ENCODE assay signal across 8 cellular contexts in genomic region chr17:40101367-40102210, GRCh38. TPM values are rescaled to one million over a fixed set of nuclear protein-coding genes. Genes with fewer than 3 reads are reported as not detected.
DNase-seq lines count a peak whose midpoint lies in the region; ATAC-seq, FAIRE-seq and TF ChIP-seq lines count a peak whose summit lies in the region.

No MANE protein-coding gene starts in this region.

- intact Hi-C loops in GM12878 (cut with micrococcal nuclease; ENCODE audit: unreplicated experiment), result no loop called here
- intact Hi-C loops in tibial artery (cut with DNase I; ENCODE audit: low total_unique reads), result no loop called here

- H3K27ac Mint-ChIP-seq in memory B cell, result no peak overlapping the region

- ATAC-seq in activated T-cell treated with anti-CD3 and anti-CD28 coated beads, Interleukin-2, amount 50 U/mL, for 4 hours, result no peak
- ATAC-seq in GM12878 (no peak), memory B cell (ENCODE audit: low read depth) (no peak), GM21737 (IDR thresholded peaks at IDR 0.05; ENCODE audit: unreplicated experiment) (no peak)

- FAIRE-seq in GM12878 (lab: Jason Lieb, UNC), result no peak

- TF ChIP-seq CTCF in GM12878 (IDR thresholded peaks at IDR 0.05 in 2 of 3, conservative IDR thresholded peaks at IDR 0.05 in 1 of 3; ENCODE audit: control insufficient read depth in 2 of 3, extremely low read depth in 1 of 3, insufficient read depth in 1 of 3, low read depth in 3 of 3, low read length in 3 of 3) (no peak), tibial artery (IDR thresholded peaks at IDR 0.05) (no peak)

- peak overlapping the region; percentile 63 for H3K4me2 ChIP-seq in GM12878 (ENCODE audit: control insufficient read depth, insufficient read depth)

- no peak overlapping the region for H3K9ac ChIP-seq in GM12878 (ENCODE audit: control insufficient read depth, insufficient read depth, low read length)

- peaks cover 91% of the 10 kb centered on the region for H3K4me1 Mint-ChIP-seq in activated T-cell treated with anti-CD3 and anti-CD28 coated beads, Interleukin-2, amount 50 U/mL, for 4 hours (ENCODE audit: low read depth)
- peaks cover 52% of the 10 kb centered on the region for H3K4me1 Mint-ChIP-seq in memory B cell

- SMC1A ChIA-PET in GM12878 (lab: Charles Lee; ENCODE audit: uncharacterized antibody, unreplicated experiment), result interaction anchor here (0.7 to 10.4 kb wide), 8 partner anchors 11 to 243 kb away, joined by 3 to 132 read pairs (median 3); partner anchors contain the start of gene MED24

- TF ChIP-seq RAD21 in GM12878 (IDR thresholded peaks at IDR 0.05; ENCODE audit: insufficient read depth, low read depth, low read length), result no peak

- POLR2A ChIA-PET in GM12878 (lab: Charles Lee), result interaction anchor here (0.5 to 2.2 kb wide), 9 partner anchors 12 to 1238 kb away, joined by 3 to 12 read pairs (median 6); partner anchors contain the start of genes CASC3, MED24 and MSL1

- CTCF ChIA-PET in GM12878 (lab: Yijun Ruan, JAX), result interaction anchor here (0.6 to 10.6 kb wide), 6 partner anchors 11 to 895 kb away, joined by 3 to 176 read pairs (median 6); no protein-coding TSS in a partner anchor

- H3K4me1 ChIP-seq in GM12878 (ENCODE audit: control insufficient read depth, insufficient read depth, low read length) (peaks cover 75% of the 10 kb centered on the region), tibial artery (peaks cover 0 to 79% (median 60%) of the 10 kb centered on the region in 4 donors)

- H3K36me3 ChIP-seq in GM12878 (ENCODE audit: control insufficient read depth in 2 of 2, insufficient read depth in 2 of 2, low read length in 1 of 2), result no peaks in the 10 kb centered on the region; a peak in 1 of 4 replicates
- H3K36me3 ChIP-seq in tibial artery, result peaks cover 6 to 10% (median 9%) of the 10 kb centered on the region in 3 donors

- H3K27me3 Mint-ChIP-seq in activated T-cell treated with anti-CD3 and anti-CD28 coated beads, Interleukin-2, amount 50 U/mL, for 4 hours (ENCODE audit: low read depth), result no peaks in the 10 kb centered on the region
- no peaks in the 10 kb centered on the region for H3K27me3 Mint-ChIP-seq in memory B cell

- no TSS peak for BruUV-seq in GM12878 (replicated peaks; lab: Mats Ljungman, UMichigan)

- H4K20me1 ChIP-seq in GM12878 (ENCODE audit: control insufficient read depth, insufficient read depth), result no peaks in the 10 kb centered on the region

- H3K79me2 ChIP-seq in GM12878 (ENCODE audit: control insufficient read depth, insufficient read depth, low read length), result peaks cover 11% of the 10 kb centered on the region

- H3K4me3 ChIP-seq in GM12878 (no peak overlapping the region), tibial artery (peak overlapping the region; percentile 76 to 87)

- no peak for DNase-seq in activated T-cell treated with anti-CD3 and anti-CD28 coated beads, Interleukin-2, amount 50 U/mL, for 4 hours
- no peak for DNase-seq in activated T-cell treated with anti-CD3 and anti-CD28 coated beads, Interleukin-2, amount 50 U/mL, for 1 hour
- DNase-seq in GM12878 (ENCODE audit: low read depth, low spot score) (no peak), memory B cell (ENCODE audit: low spot score in 2 of 2) (no peak), tibial artery (no peak), NCI-H524 (lab: John Stamatoyannopoulos, UW) (no peak), NCI-H1092 (lab: John Stamatoyannopoulos, UW) (no peak)

- no peak for TF ChIP-seq EP300 in GM12878 (IDR thresholded peaks at IDR 0.05; ENCODE audit: borderline replicate concordance in 1 of 2, control insufficient read depth in 1 of 2, low read depth in 2 of 2, low read length in 2 of 2)

- H2AFZ ChIP-seq in GM12878 (ENCODE audit: control insufficient read depth, low read depth, low read length), result peak overlapping the region; percentile 88; the same call in 1 of the 2 replicates

- H3K27ac ChIP-seq in GM12878 (ENCODE audit: control insufficient read depth, insufficient read depth), result no peak overlapping the region
- peak overlapping the region; percentile 94 to 98 for H3K27ac ChIP-seq in tibial artery

- peak overlapping the region; percentile 91 for H3K4me3 Mint-ChIP-seq in activated T-cell treated with anti-CD3 and anti-CD28 coated beads, Interleukin-2, amount 50 U/mL, for 4 hours
- H3K4me3 Mint-ChIP-seq in memory B cell, result peak overlapping the region; percentile 95

- H3K9me3 ChIP-seq in GM12878 (replicated peaks; ENCODE audit: control insufficient read depth, insufficient read depth, low read length), result no peaks in the 10 kb centered on the region
- H3K9me3 ChIP-seq in tibial artery, result no peaks in the 10 kb centered on the region

- RAD21 ChIA-PET in GM12878 (lab: Charles Lee; ENCODE audit: unreplicated experiment), result interaction anchor here (0.8 to 7.7 kb wide), 4 partner anchors 10 to 191 kb away, joined by 3 to 155 read pairs (median 4); partner anchors contain the start of gene CSF3

- peaks cover 10% of the 10 kb centered on the region for H3K36me3 Mint-ChIP-seq in activated T-cell treated with anti-CD3 and anti-CD28 coated beads, Interleukin-2, amount 50 U/mL, for 4 hours (ENCODE audit: insufficient read depth)
- peaks cover 6% of the 10 kb centered on the region for H3K36me3 Mint-ChIP-seq in memory B cell

- H3K27me3 ChIP-seq in GM12878 (replicated peaks in 1 of 2; ENCODE audit: control insufficient read depth in 2 of 2, insufficient read depth in 2 of 2, low read length in 1 of 2) (no peaks in the 10 kb centered on the region), tibial artery (no peaks in the 10 kb centered on the region)

- WGBS in GM12878 (ENCODE audit: insufficient coverage, insufficient replicate concordance, low lambda C conversion rate, missing lambda C conversion rate), result 45% methylated on average over 16 of the region's 16 CpGs

- no peaks in the 10 kb centered on the region for H3K9me3 Mint-ChIP-seq in activated T-cell treated with anti-CD3 and anti-CD28 coated beads, Interleukin-2, amount 50 U/mL, for 4 hours
- no peaks in the 10 kb centered on the region for H3K9me3 Mint-ChIP-seq in memory B cell

- no peak for TF ChIP-seq POLR2A in GM12878 (IDR thresholded peaks at IDR 0.05; ENCODE audit: low read depth, low read length)

- in situ Hi-C loops in GM12878 (cut with MboI), result no loop called here

RNA-seq across cellular contexts. Expression of gene NR1D1, which starts 1.2 kb away (rescaled TPM):
- total RNA-seq in activated T-cell treated with anti-CD3 and anti-CD28 coated beads, Interleukin-2, amount 50 U/mL, for 4 hours, result 10 to 100 TPM; 12.6 to 16.0 (median 13.7) TPM
- 5.0 TPM in 2 replicates for total RNA-seq in GM12878 (2013; cell fraction: nucleolus; rRNA removed)
- total RNA-seq in GM12878 (2014; rRNA removed) (0.49 and 1.0 TPM in 2 replicates), GM12878 (2014; rRNA removed; fragmentation: Illumina TruSeq; extraction: Trizol) (0.31 and 0.37 TPM in 2 replicates), GM12878 (2021) (3.4 and 3.6 TPM in 2 replicates)
- polyA plus RNA-seq in GM12878 (2011; ENCODE audit: low read depth), result 0.85 TPM
- polyA plus RNA-seq in GM12878 (2011; rRNA removed) (0.17 and 0.41 TPM in 2 replicates), GM12878 (2014; fragmentation: Illumina TruSeq; extraction: Trizol) (0.44 and 1.8 TPM in 2 replicates), GM12878 (2014; fragmentation: Nextera tagmentation; extraction: Ambion mirVana) (under 1 TPM; 0.10 to 0.33 TPM), GM12878 (2014; rRNA removed) (0.87 and 1.2 TPM in 2 replicates), GM12878 (2016; fragmentation: Nextera tagmentation; extraction: Ambion mirVana) (1 to 10 TPM; 1.8 to 2.6 TPM)
- 0.67 and 1.2 TPM in 2 replicates for polyA plus RNA-seq in GM12878 (2011; cell fraction: cytosol; rRNA removed)
- 5.1 and 5.9 TPM in 2 replicates for polyA plus RNA-seq in GM12878 (2011; cell fraction: nucleus; rRNA removed)
- polyA plus RNA-seq in GM12878 (2012), result 2.0 and 3.6 TPM in 2 replicates
- 1.0 and 1.4 TPM in 2 replicates for polyA minus RNA-seq in GM12878 (2011; rRNA and poly(A)+ RNA removed)
- 2.1 TPM in 2 replicates for polyA minus RNA-seq in GM12878 (2011; cell fraction: cytosol; rRNA and poly(A)+ RNA removed)
- polyA minus RNA-seq in GM12878 (2011; cell fraction: nucleus; rRNA and poly(A)+ RNA removed), result 3.1 and 6.0 TPM in 2 replicates

RNA-seq across cellular contexts. Expression of gene MSL1, which starts 20.2 kb away (rescaled TPM):
- total RNA-seq in activated T-cell treated with anti-CD3 and anti-CD28 coated beads, Interleukin-2, amount 50 U/mL, for 4 hours, result 10 to 100 TPM; 63.3 to 68.5 (median 64.1) TPM
- total RNA-seq in GM12878 (2013; cell fraction: nucleolus; rRNA removed), result 146 and 147 TPM in 2 replicates
- total RNA-seq in GM12878 (2014; rRNA removed) (56.3 and 57.6 TPM in 2 replicates), GM12878 (2014; rRNA removed; fragmentation: Illumina TruSeq; extraction: Trizol) (56.4 and 56.5 TPM in 2 replicates), GM12878 (2021) (47.8 and 50.6 TPM in 2 replicates)
- 38.1 TPM for polyA plus RNA-seq in GM12878 (2011; ENCODE audit: low read depth)
- polyA plus RNA-seq in GM12878 (2011; rRNA removed) (80.9 and 101 TPM in 2 replicates), GM12878 (2014; fragmentation: Illumina TruSeq; extraction: Trizol) (95.2 and 110 TPM in 2 replicates), GM12878 (2014; fragmentation: Nextera tagmentation; extraction: Ambion mirVana) (10 to 100 TPM; 11.1 to 18.0 TPM), GM12878 (2014; rRNA removed) (52.0 and 53.1 TPM in 2 replicates), GM12878 (2016; fragmentation: Nextera tagmentation; extraction: Ambion mirVana) (1 to 10 TPM; 6.1 to 9.5 TPM)
- 34.6 and 35.7 TPM in 2 replicates for polyA plus RNA-seq in GM12878 (2011; cell fraction: cytosol; rRNA removed)
- polyA plus RNA-seq in GM12878 (2011; cell fraction: nucleus; rRNA removed), result 220 and 227 TPM in 2 replicates
- 45.9 and 51.6 TPM in 2 replicates for polyA plus RNA-seq in GM12878 (2012)
- 33.0 and 40.5 TPM in 2 replicates for polyA minus RNA-seq in GM12878 (2011; rRNA and poly(A)+ RNA removed)
- polyA minus RNA-seq in GM12878 (2011; cell fraction: cytosol; rRNA and poly(A)+ RNA removed), result 16.6 and 20.3 TPM in 2 replicates
- 30.2 and 34.7 TPM in 2 replicates for polyA minus RNA-seq in GM12878 (2011; cell fraction: nucleus; rRNA and poly(A)+ RNA removed)

RNA-seq across cellular contexts. Expression of gene CASC3, which starts 38.7 kb away (rescaled TPM):
- 100 to 1,000 TPM; 100 to 108 (median 103) TPM for total RNA-seq in activated T-cell treated with anti-CD3 and anti-CD28 coated beads, Interleukin-2, amount 50 U/mL, for 4 hours
- 135 and 156 TPM in 2 replicates for total RNA-seq in GM12878 (2013; cell fraction: nucleolus; rRNA removed)
- total RNA-seq in GM12878 (2014; rRNA removed) (31.8 and 37.6 TPM in 2 replicates), GM12878 (2014; rRNA removed; fragmentation: Illumina TruSeq; extraction: Trizol) (31.9 and 33.7 TPM in 2 replicates), GM12878 (2021) (42.9 and 49.0 TPM in 2 replicates)
- polyA plus RNA-seq in GM12878 (2011; ENCODE audit: low read depth), result 30.2 TPM
- polyA plus RNA-seq in GM12878 (2011; rRNA removed) (40.3 and 60.0 TPM in 2 replicates), GM12878 (2014; fragmentation: Illumina TruSeq; extraction: Trizol) (52.4 and 59.7 TPM in 2 replicates), GM12878 (2014; fragmentation: Nextera tagmentation; extraction: Ambion mirVana) (10 to 100 TPM; 12.7 to 16.4 TPM), GM12878 (2014; rRNA removed) (30.2 and 34.3 TPM in 2 replicates), GM12878 (2016; fragmentation: Nextera tagmentation; extraction: Ambion mirVana) (10 to 100 TPM; 52.6 to 53.4 TPM)
- polyA plus RNA-seq in GM12878 (2011; cell fraction: cytosol; rRNA removed), result 39.7 and 54.1 TPM in 2 replicates
- polyA plus RNA-seq in GM12878 (2011; cell fraction: nucleus; rRNA removed), result 126 and 159 TPM in 2 replicates
- polyA plus RNA-seq in GM12878 (2012), result 40.4 and 44.5 TPM in 2 replicates
- 40.6 and 41.8 TPM in 2 replicates for polyA minus RNA-seq in GM12878 (2011; rRNA and poly(A)+ RNA removed)
- polyA minus RNA-seq in GM12878 (2011; cell fraction: cytosol; rRNA and poly(A)+ RNA removed), result 9.0 and 22.5 TPM in 2 replicates
- 33.4 and 39.4 TPM in 2 replicates for polyA minus RNA-seq in GM12878 (2011; cell fraction: nucleus; rRNA and poly(A)+ RNA removed)

RNA-seq across cellular contexts. Expression of gene THRA, which starts 38.8 kb away (rescaled TPM):
- 10 to 100 TPM in 2 of 3 donors, 1 to 10 TPM in 1; 6.6 to 12.4 (median 10.3) TPM for total RNA-seq in activated T-cell treated with anti-CD3 and anti-CD28 coated beads, Interleukin-2, amount 50 U/mL, for 4 hours
- total RNA-seq in GM12878 (2013; cell fraction: nucleolus; rRNA removed), result 3.8 and 5.5 TPM in 2 replicates
- 0.65 and 0.68 TPM in 2 replicates for total RNA-seq in GM12878 (2014; rRNA removed)
- 0.63 and 0.64 TPM in 2 replicates for total RNA-seq in GM12878 (2014; rRNA removed; fragmentation: Illumina TruSeq; extraction: Trizol)
- 1.5 and 2.0 TPM in 2 replicates for total RNA-seq in GM12878 (2021)
- polyA plus RNA-seq in GM12878 (2011; ENCODE audit: low read depth), result 1.2 TPM
- polyA plus RNA-seq in GM12878 (2011; rRNA removed), result 0.81 and 1.1 TPM in 2 replicates
- 1.5 TPM in 2 replicates for polyA plus RNA-seq in GM12878 (2011; cell fraction: cytosol; rRNA removed)
- 1.1 and 1.4 TPM in 2 replicates for polyA plus RNA-seq in GM12878 (2011; cell fraction: nucleus; rRNA removed)
- polyA plus RNA-seq in GM12878 (2012), result 1.9 and 2.2 TPM in 2 replicates
- polyA plus RNA-seq in GM12878 (2014; fragmentation: Illumina TruSeq; extraction: Trizol), result 1.0 and 1.2 TPM in 2 replicates
- under 1 TPM; 0.03 to 0.07 TPM for polyA plus RNA-seq in GM12878 (2014; fragmentation: Nextera tagmentation; extraction: Ambion mirVana)
- polyA plus RNA-seq in GM12878 (2014; rRNA removed), result 0.64 and 0.81 TPM in 2 replicates
- under 1 TPM; 0.07 to 0.64 TPM for polyA plus RNA-seq in GM12878 (2016; fragmentation: Nextera tagmentation; extraction: Ambion mirVana)
- 1.1 and 1.4 TPM in 2 replicates for polyA minus RNA-seq in GM12878 (2011; rRNA and poly(A)+ RNA removed)
- polyA minus RNA-seq in GM12878 (2011; cell fraction: cytosol; rRNA and poly(A)+ RNA removed), result 0.42 and 0.80 TPM in 2 replicates
- polyA minus RNA-seq in GM12878 (2011; cell fraction: nucleus; rRNA and poly(A)+ RNA removed), result 0.48 and 0.57 TPM in 2 replicates

RNA-seq across cellular contexts. Expression of gene MED24, which starts 47.4 kb away (rescaled TPM):
- 100 to 1,000 TPM; 133 to 140 (median 134) TPM for total RNA-seq in activated T-cell treated with anti-CD3 and anti-CD28 coated beads, Interleukin-2, amount 50 U/mL, for 4 hours
- total RNA-seq in GM12878 (2013; cell fraction: nucleolus; rRNA removed), result 191 and 225 TPM in 2 replicates
- total RNA-seq in GM12878 (2014; rRNA removed), result 33.5 and 40.6 TPM in 2 replicates
- 32.8 and 35.3 TPM in 2 replicates for total RNA-seq in GM12878 (2014; rRNA removed; fragmentation: Illumina TruSeq; extraction: Trizol)
- 74.1 and 84.7 TPM in 2 replicates for total RNA-seq in GM12878 (2021)
- polyA plus RNA-seq in GM12878 (2011; ENCODE audit: low read depth), result 47.6 TPM
- polyA plus RNA-seq in GM12878 (2011; rRNA removed), result 31.1 and 74.8 TPM in 2 replicates
- polyA plus RNA-seq in GM12878 (2011; cell fraction: cytosol; rRNA removed), result 78.2 and 80.7 TPM in 2 replicates
- polyA plus RNA-seq in GM12878 (2011; cell fraction: nucleus; rRNA removed), result 270 and 289 TPM in 2 replicates
- 54.5 and 59.0 TPM in 2 replicates for polyA plus RNA-seq in GM12878 (2012)
- polyA plus RNA-seq in GM12878 (2014; fragmentation: Illumina TruSeq; extraction: Trizol), result 77.0 and 85.1 TPM in 2 replicates
- 10 to 100 TPM in 1 of 2 experiments, 1 to 10 TPM in 1; 5.4 to 10.3 TPM for polyA plus RNA-seq in GM12878 (2014; fragmentation: Nextera tagmentation; extraction: Ambion mirVana)
- polyA plus RNA-seq in GM12878 (2014; rRNA removed), result 58.6 and 75.5 TPM in 2 replicates
- polyA plus RNA-seq in GM12878 (2016; fragmentation: Nextera tagmentation; extraction: Ambion mirVana), result 10 to 100 TPM; 89.9 to 97.4 TPM
- polyA minus RNA-seq in GM12878 (2011; rRNA and poly(A)+ RNA removed), result 93.6 and 96.4 TPM in 2 replicates
- 54.1 and 61.4 TPM in 2 replicates for polyA minus RNA-seq in GM12878 (2011; cell fraction: cytosol; rRNA and poly(A)+ RNA removed)
- polyA minus RNA-seq in GM12878 (2011; cell fraction: nucleus; rRNA and poly(A)+ RNA removed), result 104 and 143 TPM in 2 replicates
